Comparison of ENCODE assay signal across 14 cellular contexts in the genomic region with DNA sequence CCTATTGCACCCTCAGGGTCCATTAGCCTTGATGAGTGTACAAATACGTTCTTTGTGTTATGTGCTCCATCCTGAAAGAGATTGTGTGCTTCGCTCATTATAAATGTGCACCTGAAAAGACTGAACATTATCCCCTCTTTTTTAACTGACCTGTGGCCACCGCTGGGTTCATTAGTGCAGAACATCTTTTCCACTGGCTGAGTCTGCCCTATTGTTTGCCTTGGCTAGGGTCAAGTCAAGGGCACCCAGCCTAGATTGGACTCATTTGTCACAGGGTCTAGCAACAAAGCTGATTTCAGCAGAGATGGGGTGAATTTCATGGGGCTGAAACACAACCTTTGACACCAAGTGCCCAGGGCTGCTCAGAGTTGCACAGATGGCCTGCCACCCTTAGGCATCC.
"Had no signal": no experiment of that assay in that cellular context is flagged by ENCODE, and none has a peak within 500 bp of the region (broad histone marks: within the 10 kb centered on the region; RNA-seq: fewer than 3 reads in every experiment).

No MANE protein-coding gene starts in this region.

- FAIRE-seq: urothelium cell line had no signal

- DNase-seq: activated CD4-positive, alpha-beta T cell treated with anti-CD3 and anti-CD28 coated beads, Interleukin-2, amount 50 U/mL, for 1 hour; activated naive CD4-positive, alpha-beta T cell treated with anti-CD3 and anti-CD28 coated beads, Interleukin-2, amount 10 ng/mL, durations not matched to agents 7 days and 5 days; activated T-cell treated with anti-CD3 and anti-CD28 coated beads for 4 hours; brain microvascular endothelial cell; erythroblast; hypothalamus; naive thymus-derived CD4-positive, alpha-beta T cell; psoas muscle; stimulated activated CD4-positive, alpha-beta T cell treated with anti-CD3 and anti-CD28 coated beads, Interleukin-4, amount 100 ng/mL, for 1 hour; stimulated activated CD8-positive, alpha-beta memory T cell treated with anti-CD3 and anti-CD28 coated beads, Interleukin-4, amount 100 ng/mL, for 48 hours; stomach; T-helper 2 cell had no signal

- H3K4me3 ChIP-seq: psoas muscle, stomach, thoracic aorta had no signal

- H3K9me3 ChIP-seq: psoas muscle, stomach, thoracic aorta had no signal

- H3K27me3 ChIP-seq: brain microvascular endothelial cell, stomach had no signal

- H3K4me1 ChIP-seq: psoas muscle, stomach had no signal

- H3K36me3 ChIP-seq: brain microvascular endothelial cell, stomach, thoracic aorta had no signal

- H3K27ac ChIP-seq: brain microvascular endothelial cell, psoas muscle, stomach, thoracic aorta had no signal
